In the genomic region with DNA sequence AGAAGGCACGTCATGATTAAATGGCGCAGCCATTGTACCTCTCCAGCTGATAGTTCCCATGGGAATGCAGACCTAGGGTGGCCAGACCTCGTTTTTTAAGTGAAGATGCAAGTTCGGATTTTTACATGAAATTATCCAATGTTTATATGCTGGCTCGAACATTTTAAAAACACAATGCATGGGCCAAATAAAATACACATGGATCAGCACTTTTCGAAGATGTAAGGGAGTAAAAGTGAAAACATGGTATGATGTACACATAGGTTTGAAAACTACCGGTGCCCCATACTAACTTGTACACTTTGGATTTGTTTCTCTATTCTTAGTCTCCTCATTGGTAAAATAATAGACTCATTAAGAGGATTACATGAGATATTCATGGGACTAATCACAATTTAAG, we compare ENCODE assay signal across 2 cellular contexts.
A peak's percentile ranks its signal among the peaks of the same experiment; 100 is the strongest.
TF ChIP-seq lines count a peak whose summit lies in the region.

No MANE protein-coding gene starts in this region.

TF ChIP-seq in A549, 52 proteins besides CTCF, POLR2A, EP300 and RAD21:
- TF ChIP-seq MYC (IDR thresholded peaks at IDR 0.05; ENCODE audit: borderline replicate concordance, low read length) (no peak), JUNB (IDR thresholded peaks at IDR 0.05) (no peak), MAFK (IDR thresholded peaks at IDR 0.05; ENCODE audit: partially characterized antibody) (peak; percentile 49), FOSB (CRISPR knock-in tag; IDR thresholded peaks at IDR 0.05) (no peak), HDAC2 (IDR thresholded peaks at IDR 0.05) (no peak)

TF ChIP-seq in IMR-90, 13 proteins besides CTCF, POLR2A, EP300 and RAD21:
- TF ChIP-seq MXI1 (IDR thresholded peaks at IDR 0.05; ENCODE audit: borderline replicate concordance, low read depth, low read length) (no peak), RFX5 (IDR thresholded peaks at IDR 0.05; ENCODE audit: low read depth, low read length) (no peak), MAFK (IDR thresholded peaks at IDR 0.05; ENCODE audit: low read depth, low read length) (peak; percentile 50), BHLHE40 (IDR thresholded peaks at IDR 0.05; ENCODE audit: low read depth, low read length) (no peak)
